Comparison of ENCODE assay signal across 20 cellular contexts in genomic region chr6:140059947-140060346, GRCh38.
"Had no signal": no experiment of that assay in that cellular context is flagged by ENCODE, and none has a peak within 500 bp of the region (broad histone marks: within the 10 kb centered on the region; RNA-seq: fewer than 3 reads in every experiment).

No MANE protein-coding gene starts in this region.

- ATAC-seq: body of pancreas, gastrocnemius medialis, right cardiac atrium had no signal

- H3K36me3 Mint-ChIP-seq: activated CD4-positive, alpha-beta memory T cell treated with anti-CD3 and anti-CD28 coated beads for 36 hours; activated naive CD4-positive, alpha-beta T cell treated with anti-CD3 and anti-CD28 coated beads, Interleukin-2, amount 10 ng/mL, durations not matched to agents 7 days and 5 days had no signal

- H2AFZ ChIP-seq: parathyroid adenoma had no signal

- H3K27ac ChIP-seq: body of pancreas, cardiac muscle cell, gastrocnemius medialis, left ventricle myocardium inferior, neutrophil, parathyroid adenoma, thyroid gland had no signal

- H3K36me3 ChIP-seq: cardiac muscle cell, gastrocnemius medialis, left ventricle myocardium inferior, neutrophil, thyroid gland had no signal

- H3K4me3 ChIP-seq: body of pancreas, cardiac muscle cell, gastrocnemius medialis, left ventricle myocardium inferior, thyroid gland had no signal

- H3K9me3 ChIP-seq: body of pancreas, gastrocnemius medialis, left ventricle myocardium inferior, neutrophil, thyroid gland had no signal

- H3K4me1 ChIP-seq: body of pancreas had no signal

- H3K9ac ChIP-seq: parathyroid adenoma had no signal

- H3K79me2 ChIP-seq: parathyroid adenoma had no signal

- H3K9me3 Mint-ChIP-seq: activated CD4-positive, alpha-beta memory T cell treated with anti-CD3 and anti-CD28 coated beads for 36 hours; activated naive CD4-positive, alpha-beta T cell treated with anti-CD3 and anti-CD28 coated beads, Interleukin-2, amount 10 ng/mL, durations not matched to agents 7 days and 5 days; dendritic cell treated with granulocyte-macrophage colony-stimulating factor and Interleukin-4, amounts not matched to agents 40 ng/mL and 50 ng/mL, for 4 days; nephron; stimulated activated naive CD8-positive, alpha-beta T cell treated with anti-CD3 and anti-CD28 coated beads, Interleukin-15, Interleukin-2, amounts not matched to agents 100 ng/mL and 50 ng/mL, for 24 hours had no signal

- H3K27me3 ChIP-seq: body of pancreas, cardiac muscle cell, gastrocnemius medialis, neutrophil, thyroid gland had no signal

- H3K27me3 Mint-ChIP-seq: activated naive CD4-positive, alpha-beta T cell treated with anti-CD3 and anti-CD28 coated beads, Interleukin-2, amount 10 ng/mL, durations not matched to agents 7 days and 5 days; dendritic cell treated with granulocyte-macrophage colony-stimulating factor and Interleukin-4, amounts not matched to agents 40 ng/mL and 50 ng/mL, for 4 days had no signal

- H3K27ac Mint-ChIP-seq: activated CD4-positive, alpha-beta memory T cell treated with anti-CD3 and anti-CD28 coated beads for 36 hours; activated naive CD4-positive, alpha-beta T cell treated with anti-CD3 and anti-CD28 coated beads, Interleukin-2, amount 10 ng/mL, durations not matched to agents 7 days and 5 days; dendritic cell treated with granulocyte-macrophage colony-stimulating factor and Interleukin-4, amounts not matched to agents 40 ng/mL and 50 ng/mL, for 4 days; stimulated activated naive CD8-positive, alpha-beta T cell treated with anti-CD3 and anti-CD28 coated beads, Interleukin-15, Interleukin-2, amounts not matched to agents 100 ng/mL and 50 ng/mL, for 24 hours had no signal

- H3K4me1 Mint-ChIP-seq: activated naive CD4-positive, alpha-beta T cell treated with anti-CD3 and anti-CD28 coated beads, Interleukin-2, amount 10 ng/mL, durations not matched to agents 7 days and 5 days had no signal

- H3K4me3 Mint-ChIP-seq: activated CD4-positive, alpha-beta memory T cell treated with anti-CD3 and anti-CD28 coated beads for 36 hours; activated naive CD4-positive, alpha-beta T cell treated with anti-CD3 and anti-CD28 coated beads, Interleukin-2, amount 10 ng/mL, durations not matched to agents 7 days and 5 days; dendritic cell treated with granulocyte-macrophage colony-stimulating factor and Interleukin-4, amounts not matched to agents 40 ng/mL and 50 ng/mL, for 4 days; nephron; stimulated activated naive CD8-positive, alpha-beta T cell treated with anti-CD3 and anti-CD28 coated beads, Interleukin-15, Interleukin-2, amounts not matched to agents 100 ng/mL and 50 ng/mL, for 24 hours had no signal

- DNase-seq: activated CD4-positive, alpha-beta memory T cell treated with anti-CD3 and anti-CD28 coated beads for 36 hours; activated CD4-positive, alpha-beta T cell treated with anti-CD3 and anti-CD28 coated beads for 48 hours; activated effector memory CD4-positive, alpha-beta T cell treated with anti-CD3 and anti-CD28 coated beads, Interleukin-2, amount 50 U/mL, for 16 hours; activated naive CD4-positive, alpha-beta T cell treated with anti-CD3 and anti-CD28 coated beads, Interleukin-2, amount 10 ng/mL, durations not matched to agents 7 days and 5 days; body of pancreas; effector CD4-positive, alpha-beta T cell; gastrocnemius medialis; hippocampal formation; left ventricle myocardium inferior; right cardiac atrium; stimulated activated CD4-positive, alpha-beta T cell treated with anti-CD3 and anti-CD28 coated beads, Interleukin-12 subunit alpha, Interleukin-12 subunit beta, amount 100 ng/mL, for 4 hours; substantia nigra; T-helper 1 cell; thyroid gland had no signal
